In the genomic region with DNA sequence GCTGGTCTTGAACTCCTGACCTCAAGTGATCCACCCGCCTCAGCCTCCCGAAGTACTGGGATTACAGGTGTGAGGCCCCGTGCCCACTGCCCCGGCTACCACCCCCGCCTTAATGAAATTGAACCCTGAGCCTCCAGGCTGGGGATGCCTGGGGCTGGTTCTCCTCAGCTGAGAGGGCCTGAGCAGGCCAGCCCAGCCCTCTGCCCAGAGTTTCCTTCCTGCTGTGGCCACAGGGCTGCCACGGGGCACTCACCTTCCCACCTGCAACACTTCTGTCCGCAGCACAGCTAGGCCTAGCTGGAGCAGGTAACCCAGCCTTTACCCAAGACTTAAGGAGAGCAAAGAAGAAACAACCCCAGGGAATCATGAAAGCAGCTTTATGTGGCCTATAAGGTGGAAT, we compare ENCODE assay signal across 18 cellular contexts.
DNase-seq lines count a peak whose midpoint lies in the region; ATAC-seq, FAIRE-seq and TF ChIP-seq lines count a peak whose summit lies in the region.
"Had no signal": no experiment of that assay in that cellular context is flagged by ENCODE, and none has a peak within 500 bp of the region (broad histone marks: within the 10 kb centered on the region; RNA-seq: fewer than 3 reads in every experiment).

No MANE protein-coding gene starts in this region.

- TF ChIP-seq POLR2A in K562 (conservative IDR thresholded peaks at IDR 0.05) (no peak), stomach (IDR thresholded peaks at IDR 0.05) (no peak)

- no peak overlapping the region for H3K4me2 ChIP-seq in K562 (ENCODE audit: insufficient read depth, low read length)

- 23% methylated on average over 7 of the region's 7 CpGs for WGBS in K562 (ENCODE audit: insufficient coverage, low coverage, missing lambda C conversion rate)
- WGBS in stomach, 5 donors: 81 to 97% (median 85%) methylated on average over 7 of the region's 7 CpGs

- no peaks in the 10 kb centered on the region for H3K9me3 ChIP-seq in K562 (replicated peaks; ENCODE audit: control insufficient read depth, insufficient read depth, low read depth, low read length)
- H3K9me3 ChIP-seq in stomach: no peaks in the 10 kb centered on the region
- H3K9me3 ChIP-seq: HAP-1 had no signal

- in situ Hi-C loops in K562 (cut with MboI): no loop called here

- DNase-seq in activated effector memory CD4-positive, alpha-beta T cell treated with anti-CD3 and anti-CD28 coated beads, Interleukin-2, amount 50 U/mL, for 16 hours: peak; percentile 42
- no peak for DNase-seq in activated effector memory CD4-positive, alpha-beta T cell treated with Interleukin-2 at 50 U/mL for 16 hours
- DNase-seq in K562 (ENCODE audit: extremely low read depth in 1 of 4, low spot score in 3 of 4): no peak
- DNase-seq in mesenteric fat pad (ENCODE audit: low spot score): peak; percentile 60
- peak; percentile 14 for DNase-seq in stomach
- no peak for DNase-seq in anterior cingulate cortex (lab: John Stamatoyannopoulos, UW)
- DNase-seq in NCI-H187 treated with DMSO at 0.1 percent for 48 hours (lab: John Stamatoyannopoulos, UW): no peak
- DNase-seq: C1 segment of cervical spinal cord; CD4-positive, CD25-positive, alpha-beta regulatory T cell; CD8-positive, alpha-beta memory T cell; COR-L47; DMS 273 treated with DMSO at 0.1 percent for 48 hours; DMS53; DND-41; EL had no signal

- peak overlapping the region; percentile 85 for H2AFZ ChIP-seq in K562 (ENCODE audit: low read depth, low read length)

- H3K9me1 ChIP-seq in K562 (ENCODE audit: control insufficient read depth, insufficient read depth, low read length): no peaks in the 10 kb centered on the region

- CTCF ChIA-PET in K562 (lab: Yijun Ruan, JAX; ENCODE audit: low intra/inter-chr PET ratio): no interaction called here

- H3K4me1 ChIP-seq in K562 (replicated peaks in 1 of 2; ENCODE audit: control insufficient read depth in 2 of 2, insufficient read depth in 2 of 2, low read length in 2 of 2) (peaks cover 0 to 8% of the 10 kb centered on the region in 2 experiments; a peak in 2 of 5 replicates), stomach (peaks cover 0 to 15% (median 10%) of the 10 kb centered on the region in 4 donors)
- H3K4me1 ChIP-seq: HAP-1 had no signal

- no peaks in the 10 kb centered on the region for H4K20me1 ChIP-seq in K562 (replicated peaks; ENCODE audit: control insufficient read depth, insufficient read depth, low read length)

- ATAC-seq in K562 (no peak), GM21825 (IDR thresholded peaks at IDR 0.05; ENCODE audit: unreplicated experiment) (no peak)

- H3K79me2 ChIP-seq in K562 (ENCODE audit: control insufficient read depth, insufficient read depth, low read length): no peaks in the 10 kb centered on the region

- intact Hi-C loops in K562 (cut with micrococcal nuclease): loop anchor here (10.0 kb wide), 1 partner anchor 873 kb away; no protein-coding TSS in a partner anchor
- intact Hi-C loops in stomach (cut with DNase I; ENCODE audit: low total_unique reads): no loop called here

- TF ChIP-seq CTCF in K562 (IDR thresholded peaks at IDR 0.05 in 2 of 3, conservative IDR thresholded peaks at IDR 0.05 in 1 of 3; ENCODE audit: insufficient read depth in 2 of 3, low read depth in 1 of 3, low read length in 3 of 3): no peak
- TF ChIP-seq CTCF in stomach (IDR thresholded peaks at IDR 0.05): no peak

- BruUV-seq in K562 (replicated peaks; lab: Mats Ljungman, UMichigan): no TSS peak

- no peak overlapping the region for H3K27ac ChIP-seq in K562 (ENCODE audit: extremely low read depth, low read depth, low read length)
- H3K27ac ChIP-seq in stomach: no peak overlapping the region

- H3K27me3 ChIP-seq in K562 (ENCODE audit: control insufficient read depth in 2 of 2, insufficient read depth in 2 of 2, low read length in 2 of 2): peaks cover 0 to 35% of the 10 kb centered on the region in 2 experiments; a peak in 2 of 5 replicates
- no peaks in the 10 kb centered on the region for H3K27me3 ChIP-seq in stomach

- H3K9ac ChIP-seq in K562 (ENCODE audit: insufficient read depth in 1 of 2, low read depth in 2 of 2, low read length in 2 of 2): no peak overlapping the region

- POLR2A ChIA-PET in K562 (lab: Yijun Ruan, JAX): no interaction called here

- H3K4me3 ChIP-seq in K562 (no peak overlapping the region), stomach (no peak overlapping the region)
- H3K4me3 ChIP-seq: GM12878, HAP-1 had no signal

- TF ChIP-seq EP300 in K562 (IDR thresholded peaks at IDR 0.05; ENCODE audit: low read length) (no peak), stomach (IDR thresholded peaks at IDR 0.05) (no peak)

- no peak for FAIRE-seq in K562 (lab: Jason Lieb, UNC)
- FAIRE-seq: GM12878 had no signal

- H3K36me3 ChIP-seq in K562 (ENCODE audit: control insufficient read depth, insufficient read depth, low read length): no peaks in the 10 kb centered on the region
- no peaks in the 10 kb centered on the region for H3K36me3 ChIP-seq in stomach
- H3K36me3 ChIP-seq: HAP-1 had no signal

- TF ChIP-seq RAD21 in K562 (CRISPR knock-in tag; conservative IDR thresholded peaks at IDR 0.05 in 1 of 2, IDR thresholded peaks at IDR 0.05 in 1 of 2): no peak

TF ChIP-seq in K562, 482 proteins besides CTCF, POLR2A, EP300 and RAD21 (continues in another document):
- TF ChIP-seq SIN3B (IDR thresholded peaks at IDR 0.05; ENCODE audit: low read depth) (no peak), USF1 (CRISPR knock-in tag; IDR thresholded peaks at IDR 0.05) (no peak), NFE2 (IDR thresholded peaks at IDR 0.05; ENCODE audit: low read depth) (no peak), LARP7 (IDR thresholded peaks at IDR 0.05) (no peak), PURB (CRISPR knock-in tag; IDR thresholded peaks at IDR 0.05; ENCODE audit: low read depth) (no peak), NFE2L1 (tag; IDR thresholded peaks at IDR 0.05; ENCODE audit: borderline replicate concordance, low read depth) (no peak), ZNF398 (CRISPR knock-in tag; IDR thresholded peaks at IDR 0.05) (no peak), EHMT2 (IDR thresholded peaks at IDR 0.05) (no peak), KDM2B (CRISPR knock-in tag; IDR thresholded peaks at IDR 0.05) (no peak), MITF (IDR thresholded peaks at IDR 0.05) (no peak), NONO (IDR thresholded peaks at IDR 0.05; ENCODE audit: low read depth in 2 of 2, low read length in 1 of 2) (no peak), NR2C1 (IDR thresholded peaks at IDR 0.05) (no peak), NR2C1 (tag; IDR thresholded peaks at IDR 0.05) (no peak), MEF2D (tag; conservative IDR thresholded peaks at IDR 0.05; ENCODE audit: low read depth) (no peak)
- TF ChIP-seq, protein P1, sequence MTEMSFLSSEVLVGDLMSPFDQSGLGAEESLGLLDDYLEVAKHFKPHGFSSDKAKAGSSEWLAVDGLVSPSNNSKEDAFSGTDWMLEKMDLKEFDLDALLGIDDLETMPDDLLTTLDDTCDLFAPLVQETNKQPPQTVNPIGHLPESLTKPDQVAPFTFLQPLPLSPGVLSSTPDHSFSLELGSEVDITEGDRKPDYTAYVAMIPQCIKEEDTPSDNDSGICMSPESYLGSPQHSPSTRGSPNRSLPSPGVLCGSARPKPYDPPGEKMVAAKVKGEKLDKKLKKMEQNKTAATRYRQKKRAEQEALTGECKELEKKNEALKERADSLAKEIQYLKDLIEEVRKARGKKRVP (CRISPR knock-in tag; IDR thresholded peaks at IDR 0.05): no peak
- TF ChIP-seq, protein P2, sequence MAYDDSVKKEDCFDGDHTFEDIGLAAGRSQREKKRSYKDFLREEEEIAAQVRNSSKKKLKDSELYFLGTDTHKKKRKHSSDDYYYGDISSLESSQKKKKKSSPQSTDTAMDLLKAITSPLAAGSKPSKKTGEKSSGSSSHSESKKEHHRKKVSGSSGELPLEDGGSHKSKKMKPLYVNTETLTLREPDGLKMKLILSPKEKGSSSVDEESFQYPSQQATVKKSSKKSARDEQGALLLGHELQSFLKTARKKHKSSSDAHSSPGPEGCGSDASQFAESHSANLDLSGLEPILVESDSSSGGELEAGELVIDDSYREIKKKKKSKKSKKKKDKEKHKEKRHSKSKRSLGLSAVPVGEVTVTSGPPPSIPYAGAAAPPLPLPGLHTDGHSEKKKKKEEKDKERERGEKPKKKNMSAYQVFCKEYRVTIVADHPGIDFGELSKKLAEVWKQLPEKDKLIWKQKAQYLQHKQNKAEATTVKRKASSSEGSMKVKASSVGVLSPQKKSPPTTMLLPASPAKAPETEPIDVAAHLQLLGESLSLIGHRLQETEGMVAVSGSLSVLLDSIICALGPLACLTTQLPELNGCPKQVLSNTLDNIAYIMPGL (CRISPR knock-in tag; IDR thresholded peaks at IDR 0.05): no peak

Comparison
In these comparisons a context has a peak if more than half of its experiments do, and no peak if none do; other contexts are left out.
1. DNase-seq: peak in activated effector memory CD4-positive, alpha-beta T cell treated with anti-CD3 and anti-CD28 coated beads, Interleukin-2, amount 50 U/mL, for 16 hours (single experiment), mesenteric fat pad (single experiment) and stomach (single experiment); none in activated effector memory CD4-positive, alpha-beta T cell treated with Interleukin-2 at 50 U/mL for 16 hours (single experiment), K562 (0 of 4), anterior cingulate cortex (0 of 58) and NCI-H187 treated with DMSO at 0.1 percent for 48 hours (single experiment).